In genomic region chr2:208783184-208783583, GRCh38 we compare ENCODE assay signal across 18 cellular contexts.
DNase-seq lines count a peak whose midpoint lies in the region; ATAC-seq, FAIRE-seq and TF ChIP-seq lines count a peak whose summit lies in the region.
"Had no signal": no experiment of that assay in that cellular context is flagged by ENCODE, and none has a peak within 500 bp of the region (broad histone marks: within the 10 kb centered on the region; RNA-seq: fewer than 3 reads in every experiment).

No MANE protein-coding gene starts in this region.

- H3K4me1 ChIP-seq in HCT116 (ENCODE audit: control insufficient read depth in 1 of 2, insufficient read depth in 2 of 2, low read length in 2 of 2) (no peaks in the 10 kb centered on the region), OCI-LY3 (ENCODE audit: low read length) (no peaks in the 10 kb centered on the region), HepG2 (ENCODE audit: insufficient read depth, low read length) (no peaks in the 10 kb centered on the region)
- H3K4me1 ChIP-seq: BLaER1 treated with 17β-estradiol and CSF1 and Interleukin-3, amounts not matched to agents 10 nM and 100 nM; suprapubic skin had no signal

- intact Hi-C loops in HCT116 (cut with micrococcal nuclease): loop anchor here (1.0 kb wide), 1 partner anchor 317 kb away; no protein-coding TSS in a partner anchor
- intact Hi-C loops in HepG2 (cut with micrococcal nuclease; ENCODE audit: unreplicated experiment): no loop called here

- TF ChIP-seq POLR2A in HCT116 (IDR thresholded peaks at IDR 0.05; ENCODE audit: borderline replicate concordance, extremely low read depth, insufficient read depth, insufficient read length) (no peak), HepG2 (IDR thresholded peaks at IDR 0.05; ENCODE audit: insufficient read depth in 1 of 2, low read depth in 2 of 2, low read length in 2 of 2) (no peak)

- CTCF ChIA-PET in HCT116 (lab: Charles Lee): interaction anchor here (0.9 to 1.1 kb wide), 2 partner anchors 13 to 316 kb away, joined by 3 to 5 read pairs; no protein-coding TSS in a partner anchor
- CTCF ChIA-PET in HepG2 (lab: Yijun Ruan, JAX; ENCODE audit: low intra/inter-chr PET ratio, low total read pairs): no interaction called here
- CTCF ChIA-PET in activated CD8-positive, alpha-beta memory T cell treated with anti-CD3 and anti-CD28 coated beads, Interleukin-2, amount 10 ng/mL, durations not matched to agents 7 days and 5 days (lab: Charles Lee): no interaction called here

- TF ChIP-seq EP300 in HepG2 (IDR thresholded peaks at IDR 0.05; ENCODE audit: low read depth in 2 of 2, low read length in 2 of 2) (no peak), HepG2 (CRISPR knock-in tag; IDR thresholded peaks at IDR 0.05; ENCODE audit: borderline replicate concordance) (no peak)

- TF ChIP-seq CTCF in HCT116 (IDR thresholded peaks at IDR 0.05 in 2 of 3, conservative IDR thresholded peaks at IDR 0.05 in 1 of 3; ENCODE audit: borderline replicate concordance in 1 of 3, insufficient read depth in 1 of 3, low read depth in 2 of 3, low read length in 2 of 3): peak; percentile 32 to 45 (median 35); a peak in 3 of 6 replicates
- peak; percentile 61 for TF ChIP-seq CTCF in OCI-LY3 (IDR thresholded peaks at IDR 0.05; ENCODE audit: low read depth, low read length)
- TF ChIP-seq CTCF in HepG2 (CRISPR knock-in tag; IDR thresholded peaks at IDR 0.05): peak; percentile 22; the same call in 1 of the 2 replicates

- H3K27me3 Mint-ChIP-seq in activated CD8-positive, alpha-beta memory T cell treated with anti-CD3 and anti-CD28 coated beads, Interleukin-2, amount 10 ng/mL, durations not matched to agents 7 days and 5 days: no peaks in the 10 kb centered on the region

- H3K9ac ChIP-seq in HCT116 (ENCODE audit: low read length) (no peak overlapping the region), OCI-LY3 (ENCODE audit: low read length) (no peak overlapping the region), HepG2 (ENCODE audit: insufficient read depth, low read depth, low read length) (no peak overlapping the region)
- H3K9ac ChIP-seq: BLaER1 treated with 17β-estradiol and CSF1 and Interleukin-3, amounts not matched to agents 10 nM and 100 nM had no signal

- H4K20me1 ChIP-seq in HCT116 (ENCODE audit: insufficient read depth) (no peaks in the 10 kb centered on the region), OCI-LY3 (ENCODE audit: insufficient read depth, low read length) (no peaks in the 10 kb centered on the region), HepG2 (ENCODE audit: insufficient read depth, low read length) (no peaks in the 10 kb centered on the region)
- H4K20me1 ChIP-seq: BLaER1 treated with 17β-estradiol and CSF1 and Interleukin-3, amounts not matched to agents 10 nM and 100 nM had no signal

- in situ Hi-C loops in HepG2 (cut with HindIII; ENCODE audit: extremely low pct_ligation_motif_present, low pct_unique_long_range_greater_than_20kb): no loop called here

- FAIRE-seq in HepG2 (lab: Jason Lieb, UNC): no peak
- FAIRE-seq: astrocyte, GM18507, GM19239 had no signal

- no peak overlapping the region for H3K4me3 ChIP-seq in HCT116 (replicated peaks in 1 of 2; ENCODE audit: low read depth in 1 of 2, low read length in 2 of 2)
- H3K4me3 ChIP-seq in OCI-LY3 (ENCODE audit: low read length): no peak overlapping the region
- no peak overlapping the region for H3K4me3 ChIP-seq in HepG2 (replicated peaks in 1 of 3; ENCODE audit: insufficient read depth in 1 of 3, low read depth in 2 of 3, low read length in 3 of 3)
- H3K4me3 ChIP-seq: BLaER1 treated with 17β-estradiol and CSF1 and Interleukin-3, amounts not matched to agents 10 nM and 100 nM; suprapubic skin had no signal

- H3K4me2 ChIP-seq in HCT116 (ENCODE audit: low read length): no peak overlapping the region
- no peak overlapping the region for H3K4me2 ChIP-seq in OCI-LY3 (ENCODE audit: low read length)
- H3K4me2 ChIP-seq in HepG2 (ENCODE audit: low read depth, low read length): no peak overlapping the region
- H3K4me2 ChIP-seq: BLaER1 treated with 17β-estradiol and CSF1 and Interleukin-3, amounts not matched to agents 10 nM and 100 nM had no signal

- H3K27ac Mint-ChIP-seq in activated CD8-positive, alpha-beta memory T cell treated with anti-CD3 and anti-CD28 coated beads, Interleukin-2, amount 10 ng/mL, durations not matched to agents 7 days and 5 days: no peak overlapping the region
- H3K27ac Mint-ChIP-seq: activated T-helper 1 cell treated with anti-CD3 and anti-CD28 coated beads, Interleukin-12 subunit alpha, Interleukin-12 subunit beta, Interleukin-2, Interleukin-4 antibody, amounts not matched to agents 30 ng/mL and 10 ng/mL and 1 ng/mL, durations not matched to agents 14 hours and 24 hours and 36 hours had no signal

- no peaks in the 10 kb centered on the region for H3K27me3 ChIP-seq in HCT116 (ENCODE audit: insufficient read depth, low read length)
- no peaks in the 10 kb centered on the region for H3K27me3 ChIP-seq in OCI-LY3 (ENCODE audit: low read depth, low read length)
- no peaks in the 10 kb centered on the region for H3K27me3 ChIP-seq in HepG2 (ENCODE audit: control insufficient read depth in 1 of 2, insufficient read depth in 2 of 2, low read length in 2 of 2)
- H3K27me3 ChIP-seq: BLaER1 treated with 17β-estradiol and CSF1 and Interleukin-3, amounts not matched to agents 10 nM and 100 nM; suprapubic skin had no signal

- POLR2A ChIA-PET in HCT116 (lab: Charles Lee): no interaction called here
- POLR2A ChIA-PET in HepG2 (lab: Yijun Ruan, JAX): no interaction called here

- peak; percentile 52 for TF ChIP-seq RAD21 in HCT116 (IDR thresholded peaks at IDR 0.05; ENCODE audit: low read depth)
- TF ChIP-seq RAD21 in HepG2 (CRISPR knock-in tag; IDR thresholded peaks at IDR 0.05): no peak

- H3K36me3 Mint-ChIP-seq in activated CD8-positive, alpha-beta memory T cell treated with anti-CD3 and anti-CD28 coated beads, Interleukin-2, amount 10 ng/mL, durations not matched to agents 7 days and 5 days: no peaks in the 10 kb centered on the region

- peaks cover 2% of the 10 kb centered on the region for H3K9me3 Mint-ChIP-seq in activated CD8-positive, alpha-beta memory T cell treated with anti-CD3 and anti-CD28 coated beads, Interleukin-2, amount 10 ng/mL, durations not matched to agents 7 days and 5 days (ENCODE audit: low read depth)
- H3K9me3 Mint-ChIP-seq: activated T-helper 1 cell treated with anti-CD3 and anti-CD28 coated beads, Interleukin-12 subunit alpha, Interleukin-12 subunit beta, Interleukin-2, Interleukin-4 antibody, amounts not matched to agents 30 ng/mL and 10 ng/mL and 1 ng/mL, durations not matched to agents 14 hours and 24 hours and 36 hours had no signal

- H3K4me3 Mint-ChIP-seq in activated CD8-positive, alpha-beta memory T cell treated with anti-CD3 and anti-CD28 coated beads, Interleukin-2, amount 10 ng/mL, durations not matched to agents 7 days and 5 days: no peak overlapping the region
- H3K4me3 Mint-ChIP-seq: activated T-helper 1 cell treated with anti-CD3 and anti-CD28 coated beads, Interleukin-12 subunit alpha, Interleukin-12 subunit beta, Interleukin-2, Interleukin-4 antibody, amounts not matched to agents 30 ng/mL and 10 ng/mL and 1 ng/mL, durations not matched to agents 14 hours and 24 hours and 36 hours had no signal

- H3K9me2 ChIP-seq in HCT116 (ENCODE audit: insufficient read depth): no peaks in the 10 kb centered on the region

- H3K4me1 Mint-ChIP-seq in activated CD8-positive, alpha-beta memory T cell treated with anti-CD3 and anti-CD28 coated beads, Interleukin-2, amount 10 ng/mL, durations not matched to agents 7 days and 5 days: no peaks in the 10 kb centered on the region

- ATAC-seq in HCT116 (peak; percentile 54; the same call in 1 of the 2 replicates), HepG2 (peak; percentile 78)
- ATAC-seq in activated CD8-positive, alpha-beta memory T cell treated with anti-CD3 and anti-CD28 coated beads, Interleukin-2, amount 10 ng/mL, durations not matched to agents 7 days and 5 days: no peak
- ATAC-seq: left ventricle myocardium superior had no signal

- H3K27ac ChIP-seq in HCT116 (ENCODE audit: low read depth, low read length) (no peak overlapping the region), OCI-LY3 (ENCODE audit: low read length) (no peak overlapping the region), HepG2 (ENCODE audit: extremely low read length, insufficient read depth, low read length) (no peak overlapping the region)
- H3K27ac ChIP-seq: BLaER1 treated with 17β-estradiol and CSF1 and Interleukin-3, amounts not matched to agents 10 nM and 100 nM; suprapubic skin had no signal

- H3K79me2 ChIP-seq in HCT116 (ENCODE audit: insufficient read depth, low read length) (no peaks in the 10 kb centered on the region), OCI-LY3 (ENCODE audit: low read length) (no peaks in the 10 kb centered on the region), HepG2 (ENCODE audit: insufficient read depth, low read length) (no peaks in the 10 kb centered on the region)

- H3K9me3 ChIP-seq in HCT116 (ENCODE audit: control insufficient read depth in 1 of 2, insufficient read depth in 1 of 2, low read depth in 1 of 2, low read length in 2 of 2) (no peaks in the 10 kb centered on the region), OCI-LY3 (ENCODE audit: insufficient read depth, low read length) (no peaks in the 10 kb centered on the region), HepG2 (ENCODE audit: low read length) (no peaks in the 10 kb centered on the region)
- H3K9me3 ChIP-seq: BLaER1 treated with 17β-estradiol and CSF1 and Interleukin-3, amounts not matched to agents 10 nM and 100 nM had no signal

- BruUV-seq in HCT116 (replicated peaks; lab: Mats Ljungman, UMichigan) (no TSS peak), HepG2 (replicated peaks; lab: Mats Ljungman, UMichigan) (no TSS peak)

- no peak overlapping the region for H2AFZ ChIP-seq in HCT116 (ENCODE audit: low read depth, low read length, poor library complexity, severe bottlenecking)
- no peak overlapping the region for H2AFZ ChIP-seq in OCI-LY3 (ENCODE audit: low read depth, low read length)
- no peak overlapping the region for H2AFZ ChIP-seq in HepG2 (ENCODE audit: low read length)

- peak; percentile 21 for DNase-seq in D341Med (ENCODE audit: low spot score)
- DNase-seq in HCT116 (ENCODE audit: low read depth, low spot score): peak; percentile 7
- peak; percentile 7 for DNase-seq in HepG2 (ENCODE audit: low spot score)
- no peak for DNase-seq in NCI-H1048 (lab: John Stamatoyannopoulos, UW)
- DNase-seq in NCI-H2196 treated with DMSO at 0.1 percent for 48 hours (lab: John Stamatoyannopoulos, UW; ENCODE audit: unreplicated experiment): no peak
- DNase-seq in activated CD8-positive, alpha-beta memory T cell treated with anti-CD3 and anti-CD28 coated beads, Interleukin-2, amount 10 ng/mL, durations not matched to agents 7 days and 5 days: no peak
- DNase-seq: activated CD4-positive, alpha-beta T cell treated with anti-CD3 and anti-CD28 coated beads, Interleukin-2, amount 50 U/mL, for 4 hours; GDM1; hippocampal formation; left ventricle myocardium superior; posterior cingulate gyrus had no signal

- H3K36me3 ChIP-seq in HCT116 (ENCODE audit: control insufficient read depth in 1 of 2, insufficient read depth in 2 of 2, low read length in 2 of 2): no peaks in the 10 kb centered on the region
- no peaks in the 10 kb centered on the region for H3K36me3 ChIP-seq in OCI-LY3 (replicated peaks; ENCODE audit: low read depth, low read length)
- no peaks in the 10 kb centered on the region for H3K36me3 ChIP-seq in HepG2 (replicated peaks in 1 of 2; ENCODE audit: control insufficient read depth in 1 of 2, insufficient read depth in 2 of 2, low read length in 2 of 2)
- H3K36me3 ChIP-seq: BLaER1 treated with 17β-estradiol and CSF1 and Interleukin-3, amounts not matched to agents 10 nM and 100 nM; suprapubic skin had no signal

- RAD21 ChIA-PET in HCT116 (lab: Charles Lee; ENCODE audit: low non-redundant PET in 1 of 2, low total read pairs in 2 of 2, uncharacterized antibody in 2 of 2, unreplicated experiment in 2 of 2): no interaction called here

Comparison
In these comparisons a context has a peak if more than half of its experiments do, and no peak if none do; other contexts are left out.
1. DNase-seq: peak in D341Med (single experiment), HCT116 (single experiment) and HepG2 (single experiment); none in NCI-H1048 (single experiment), NCI-H2196 treated with DMSO at 0.1 percent for 48 hours (single experiment) and activated CD8-positive, alpha-beta memory T cell treated with anti-CD3 and anti-CD28 coated beads, Interleukin-2, amount 10 ng/mL, durations not matched to agents 7 days and 5 days (single experiment).
2. Peak in every context shown above with its lines, with median percentiles within 50 percentile points of each other: CTCF ChIP-seq.